25 cellular contexts compared by ENCODE assay signal in the genomic region with DNA sequence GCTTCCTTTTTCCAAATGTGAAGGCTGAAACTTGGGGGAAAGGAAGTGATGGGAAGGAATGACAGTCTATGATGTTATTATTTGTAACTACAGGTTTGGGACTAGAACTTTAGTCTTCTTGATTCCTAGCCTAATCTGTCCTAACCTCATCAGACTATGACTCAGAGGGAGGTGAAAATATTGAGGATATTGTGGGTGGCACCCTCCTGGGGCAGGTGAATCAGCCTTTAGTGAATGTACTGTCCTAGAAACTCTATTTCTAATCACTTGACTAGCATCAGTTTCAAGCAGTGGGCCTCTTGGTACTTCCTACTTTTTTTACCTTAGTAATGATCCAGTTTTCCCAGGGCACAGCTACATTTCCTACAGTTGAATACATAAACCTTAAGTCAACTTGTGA.
DNase-seq lines count a peak whose midpoint lies in the region; ATAC-seq, FAIRE-seq and TF ChIP-seq lines count a peak whose summit lies in the region.
"Had no signal": no experiment of that assay in that cellular context is flagged by ENCODE, and none has a peak within 500 bp of the region (broad histone marks: within the 10 kb centered on the region; RNA-seq: fewer than 3 reads in every experiment).

No MANE protein-coding gene starts in this region.

- peak; percentile 100 for ATAC-seq in foreskin keratinocyte
- ATAC-seq: A549, GM12878 had no signal

- H3K27me3 ChIP-seq in mammary epithelial cell (ENCODE audit: insufficient read depth, low read length): no peaks in the 10 kb centered on the region
- no peaks in the 10 kb centered on the region for H3K27me3 ChIP-seq in breast epithelium
- no peaks in the 10 kb centered on the region for H3K27me3 ChIP-seq in bronchial epithelial cell (ENCODE audit: control insufficient read depth, insufficient read depth, low read length)
- no peaks in the 10 kb centered on the region for H3K27me3 ChIP-seq in foreskin keratinocyte
- H3K27me3 ChIP-seq: BLaER1 treated with 17β-estradiol and CSF1 and Interleukin-3, amounts not matched to agents 10 nM and 100 nM had no signal

- TF ChIP-seq CTCF in mammary epithelial cell (conservative IDR thresholded peaks at IDR 0.05 in 1 of 2, IDR thresholded peaks at IDR 0.05 in 1 of 2; ENCODE audit: extremely low read depth in 1 of 2, insufficient read depth in 1 of 2, low read depth in 1 of 2, low read length in 2 of 2) (no peak), breast epithelium (IDR thresholded peaks at IDR 0.05) (no peak), bronchial epithelial cell (IDR thresholded peaks at IDR 0.05; ENCODE audit: insufficient read depth, low read length, severe bottlenecking) (no peak), foreskin keratinocyte (conservative IDR thresholded peaks at IDR 0.05) (no peak)

- TF ChIP-seq POLR2A in breast epithelium (IDR thresholded peaks at IDR 0.05): no peak

- H3K79me2 ChIP-seq in mammary epithelial cell (ENCODE audit: insufficient read depth, low read length): no peaks in the 10 kb centered on the region

- H3K9me3 ChIP-seq in mammary epithelial cell (replicated peaks; ENCODE audit: insufficient read depth, low read length): no peaks in the 10 kb centered on the region
- peaks cover 0 to 4% of the 10 kb centered on the region in 2 donors for H3K9me3 ChIP-seq in breast epithelium
- H3K9me3 ChIP-seq: A549 had no signal

- H3K36me3 ChIP-seq in mammary epithelial cell (ENCODE audit: insufficient read depth, low read length) (no peaks in the 10 kb centered on the region), breast epithelium (no peaks in the 10 kb centered on the region), bronchial epithelial cell (ENCODE audit: control insufficient read depth, insufficient read depth, low read length) (no peaks in the 10 kb centered on the region)
- H3K36me3 ChIP-seq: BLaER1 treated with 17β-estradiol and CSF1 and Interleukin-3, amounts not matched to agents 10 nM and 100 nM had no signal

- H3K4me3 ChIP-seq in mammary epithelial cell (replicated peaks in 1 of 3; ENCODE audit: insufficient read depth in 1 of 3, low read depth in 2 of 3, low read length in 3 of 3) (no peak overlapping the region), breast epithelium (no peak overlapping the region), bronchial epithelial cell (ENCODE audit: low read depth, low read length) (no peak overlapping the region)
- H3K4me3 ChIP-seq: A549; BLaER1 treated with 17β-estradiol and CSF1 and Interleukin-3, amounts not matched to agents 10 nM and 100 nM; GM12878 had no signal

- H2AFZ ChIP-seq in mammary epithelial cell (ENCODE audit: low read depth, low read length): no peak overlapping the region

- intact Hi-C loops in mammary epithelial cell (cut with micrococcal nuclease) (no loop called here), breast epithelium (cut with DNase I; ENCODE audit: low total_unique reads) (no loop called here)

- no peaks in the 10 kb centered on the region for H4K20me1 ChIP-seq in mammary epithelial cell (ENCODE audit: insufficient read depth, low read length)
- H4K20me1 ChIP-seq: BLaER1 treated with 17β-estradiol and CSF1 and Interleukin-3, amounts not matched to agents 10 nM and 100 nM had no signal

- H3K4me1 ChIP-seq in mammary epithelial cell (ENCODE audit: insufficient read depth, low read length) (no peaks in the 10 kb centered on the region), breast epithelium (no peaks in the 10 kb centered on the region), foreskin keratinocyte (peaks cover 4% of the 10 kb centered on the region)
- H3K4me1 ChIP-seq: A549; BLaER1 treated with 17β-estradiol and CSF1 and Interleukin-3, amounts not matched to agents 10 nM and 100 nM had no signal

- in situ Hi-C loops in mammary epithelial cell (cut with MboI; ENCODE audit: low sequenced_read_pairs in 2 of 2): no loop called here

- no peak for FAIRE-seq in bronchial epithelial cell (lab: Jason Lieb, UNC)
- FAIRE-seq: A549, GM12878, GM12892, GM18507 had no signal

- no peak overlapping the region for H3K4me2 ChIP-seq in mammary epithelial cell (ENCODE audit: insufficient read depth, low read depth, low read length)
- H3K4me2 ChIP-seq: A549; BLaER1 treated with 17β-estradiol and CSF1 and Interleukin-3, amounts not matched to agents 10 nM and 100 nM had no signal

- no peak overlapping the region for H3K27ac ChIP-seq in mammary epithelial cell (ENCODE audit: insufficient read depth, low read depth, low read length)
- H3K27ac ChIP-seq in breast epithelium: no peak overlapping the region
- no peak overlapping the region for H3K27ac ChIP-seq in foreskin keratinocyte
- H3K27ac ChIP-seq: 22Rv1; A549; BLaER1 treated with 17β-estradiol and CSF1 and Interleukin-3, amounts not matched to agents 10 nM and 100 nM had no signal

- DNase-seq in mammary epithelial cell (peak; percentile 70), breast epithelium (ENCODE audit: low spot score in 2 of 2) (no peak), bronchial epithelial cell (ENCODE audit: low read depth) (peak; percentile 1), foreskin keratinocyte (peak; percentile 42 to 80), C1 segment of cervical spinal cord (lab: John Stamatoyannopoulos, UW) (no peak)
- no peak for DNase-seq in activated CD4-positive, alpha-beta T cell treated with anti-CD3 and anti-CD28 coated beads for 48 hours
- DNase-seq in activated CD8-positive, alpha-beta memory T cell treated with anti-CD3 and anti-CD28 coated beads, Interleukin-2, amount 50 U/mL, for 4 hours: no peak
- DNase-seq: AML-193; CD4-positive, alpha-beta memory T cell; CD4-positive, CD25-positive, alpha-beta regulatory T cell; CD8-positive, alpha-beta memory T cell; COR-L47; DMS 273 treated with DMSO at 0.1 percent for 48 hours; DMS153; DMS53; DMS79; DND-41; EL; GDM1 had no signal

- CTCF ChIA-PET in mammary epithelial cell (lab: Charles Lee; ENCODE audit: low non-redundant PET): no interaction called here

- H3K9ac ChIP-seq in mammary epithelial cell (ENCODE audit: insufficient read depth, low read length): no peak overlapping the region
- H3K9ac ChIP-seq: BLaER1 treated with 17β-estradiol and CSF1 and Interleukin-3, amounts not matched to agents 10 nM and 100 nM had no signal

- dilution Hi-C loops in mammary epithelial cell (cut with HindIII; ENCODE audit: low sequenced_read_pairs): no loop called here

- BruUV-seq in mammary epithelial cell (replicated peaks; lab: Mats Ljungman, UMichigan): no TSS peak

Comparison
In these comparisons a context has a peak if more than half of its experiments do, and no peak if none do; other contexts are left out.
1. DNase-seq: peak in mammary epithelial cell (single experiment), bronchial epithelial cell (single experiment) and foreskin keratinocyte (2 of 2); none in breast epithelium (0 of 2), C1 segment of cervical spinal cord (0 of 14), activated CD4-positive, alpha-beta T cell treated with anti-CD3 and anti-CD28 coated beads for 48 hours (single experiment) and activated CD8-positive, alpha-beta memory T cell treated with anti-CD3 and anti-CD28 coated beads, Interleukin-2, amount 50 U/mL, for 4 hours (single experiment).